In the genomic region with DNA sequence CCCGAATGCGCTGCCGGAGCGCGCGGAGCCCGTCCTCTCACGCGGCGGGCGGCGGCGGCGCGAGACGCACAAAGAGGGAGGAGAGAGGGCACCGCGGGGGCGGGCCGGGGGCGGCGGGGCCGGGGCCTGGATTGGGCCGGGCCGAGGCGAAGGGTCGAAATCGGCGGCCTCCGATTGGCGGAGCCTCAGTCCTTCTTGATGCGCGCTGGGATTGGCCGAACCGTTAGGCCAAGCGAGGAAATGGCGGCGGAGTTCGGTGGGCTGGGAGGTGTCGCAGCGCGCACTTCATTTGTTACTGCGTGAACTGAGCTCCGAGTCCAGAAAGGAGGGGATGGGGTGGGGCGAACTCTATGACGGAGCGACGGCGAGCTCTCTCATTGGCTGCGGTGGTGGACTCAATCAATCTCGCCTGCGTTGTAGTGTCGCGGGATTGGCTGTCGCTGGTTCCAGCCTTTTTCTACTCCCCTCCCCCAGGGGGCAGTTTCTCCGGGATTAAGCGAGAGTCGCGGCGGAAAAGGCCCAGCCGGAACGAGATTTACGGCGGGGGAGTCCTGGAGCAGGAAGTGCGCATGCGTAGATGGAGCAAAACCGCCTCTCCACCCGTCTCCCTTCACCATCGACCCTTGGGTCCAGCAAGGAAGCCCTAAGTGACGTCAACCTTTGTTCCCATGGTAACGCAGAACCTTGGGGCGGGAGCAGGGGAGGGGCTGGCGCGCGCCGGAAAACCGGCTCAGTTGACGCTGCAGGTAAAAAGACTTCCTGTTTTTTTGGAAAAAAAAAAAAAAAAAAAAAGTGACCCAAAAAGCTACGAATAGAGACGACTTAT, we compare ENCODE assay signal across 8 cellular contexts. TPM values are rescaled to one million over a fixed set of nuclear protein-coding genes. Genes with fewer than 3 reads are reported as not detected.
DNase-seq lines count a peak whose midpoint lies in the region; ATAC-seq and TF ChIP-seq lines count a peak whose summit lies in the region.

A gene with protein sequence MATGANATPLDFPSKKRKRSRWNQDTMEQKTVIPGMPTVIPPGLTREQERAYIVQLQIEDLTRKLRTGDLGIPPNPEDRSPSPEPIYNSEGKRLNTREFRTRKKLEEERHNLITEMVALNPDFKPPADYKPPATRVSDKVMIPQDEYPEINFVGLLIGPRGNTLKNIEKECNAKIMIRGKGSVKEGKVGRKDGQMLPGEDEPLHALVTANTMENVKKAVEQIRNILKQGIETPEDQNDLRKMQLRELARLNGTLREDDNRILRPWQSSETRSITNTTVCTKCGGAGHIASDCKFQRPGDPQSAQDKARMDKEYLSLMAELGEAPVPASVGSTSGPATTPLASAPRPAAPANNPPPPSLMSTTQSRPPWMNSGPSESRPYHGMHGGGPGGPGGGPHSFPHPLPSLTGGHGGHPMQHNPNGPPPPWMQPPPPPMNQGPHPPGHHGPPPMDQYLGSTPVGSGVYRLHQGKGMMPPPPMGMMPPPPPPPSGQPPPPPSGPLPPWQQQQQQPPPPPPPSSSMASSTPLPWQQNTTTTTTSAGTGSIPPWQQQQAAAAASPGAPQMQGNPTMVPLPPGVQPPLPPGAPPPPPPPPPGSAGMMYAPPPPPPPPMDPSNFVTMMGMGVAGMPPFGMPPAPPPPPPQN (minus strand): TSS at position 70 of the 826 bp plus-strand sequence. CDS start 150 bp downstream, outside the sequence.

- H3K4me3 ChIP-seq in GM08714 (ENCODE audit: low read length) = peak within 1 kb of the TSS; percentile 91

- H3K9me3 Mint-ChIP-seq in activated naive CD8-positive, alpha-beta T cell (ENCODE audit: low read depth) = no peaks in the 10 kb centered on the region

- H3K27me3 Mint-ChIP-seq in activated naive CD8-positive, alpha-beta T cell = no peaks in the 10 kb centered on the region

- H3K27ac ChIP-seq in temporal lobe (ENCODE audit: low read depth, low read length) = peak within 1 kb of the TSS; percentile 97

- peaks cover 57% of the 10 kb centered on the region for H3K4me1 Mint-ChIP-seq in activated naive CD8-positive, alpha-beta T cell (ENCODE audit: low read depth)

- H3K4me3 Mint-ChIP-seq in activated naive CD8-positive, alpha-beta T cell = peak within 1 kb of the TSS; percentile 93

- peak; percentile 77 for ATAC-seq in HG02588 (IDR thresholded peaks at IDR 0.05; ENCODE audit: unreplicated experiment)
- ATAC-seq in SK-N-SH treated with all-trans-retinoic acid at 6 μM for 48 hours = peak; percentile 96

- DNase-seq in NCI-H1092 (lab: John Stamatoyannopoulos, UW) = peak; percentile 100
- peak; percentile 99 for DNase-seq in glomerular endothelial cell (ENCODE audit: extremely low read depth, low read depth, low spot score)
- peak; percentile 100 for DNase-seq in occipital lobe (lab: John Stamatoyannopoulos, UW)

- peaks cover 21% of the 10 kb centered on the region for H3K36me3 Mint-ChIP-seq in activated naive CD8-positive, alpha-beta T cell

- peak within 1 kb of the TSS; percentile 99 for H3K27ac Mint-ChIP-seq in activated naive CD8-positive, alpha-beta T cell

TF ChIP-seq in SK-N-SH treated with all-trans-retinoic acid at 6 μM for 48 hours, 23 proteins besides CTCF, POLR2A, EP300 and RAD21:
- TF ChIP-seq, protein P1, sequence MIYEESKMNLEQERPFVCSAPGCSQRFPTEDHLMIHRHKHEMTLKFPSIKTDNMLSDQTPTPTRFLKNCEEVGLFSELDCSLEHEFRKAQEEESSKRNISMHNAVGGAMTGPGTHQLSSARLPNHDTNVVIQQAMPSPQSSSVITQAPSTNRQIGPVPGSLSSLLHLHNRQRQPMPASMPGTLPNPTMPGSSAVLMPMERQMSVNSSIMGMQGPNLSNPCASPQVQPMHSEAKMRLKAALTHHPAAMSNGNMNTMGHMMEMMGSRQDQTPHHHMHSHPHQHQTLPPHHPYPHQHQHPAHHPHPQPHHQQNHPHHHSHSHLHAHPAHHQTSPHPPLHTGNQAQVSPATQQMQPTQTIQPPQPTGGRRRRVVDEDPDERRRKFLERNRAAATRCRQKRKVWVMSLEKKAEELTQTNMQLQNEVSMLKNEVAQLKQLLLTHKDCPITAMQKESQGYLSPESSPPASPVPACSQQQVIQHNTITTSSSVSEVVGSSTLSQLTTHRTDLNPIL (CRISPR knock-in tag; IDR thresholded peaks at IDR 0.05; ENCODE audit: low read depth) = no peak
- TF ChIP-seq ZFP3 (CRISPR knock-in tag; IDR thresholded peaks at IDR 0.05) = no peak
- TF ChIP-seq RARB (CRISPR knock-in tag; IDR thresholded peaks at IDR 0.05) = no peak
- TF ChIP-seq SNAI2 (CRISPR knock-in tag; IDR thresholded peaks at IDR 0.05) = no peak
- no peak for TF ChIP-seq OSR1 (CRISPR knock-in tag; IDR thresholded peaks at IDR 0.05)
- TF ChIP-seq, protein P2, sequence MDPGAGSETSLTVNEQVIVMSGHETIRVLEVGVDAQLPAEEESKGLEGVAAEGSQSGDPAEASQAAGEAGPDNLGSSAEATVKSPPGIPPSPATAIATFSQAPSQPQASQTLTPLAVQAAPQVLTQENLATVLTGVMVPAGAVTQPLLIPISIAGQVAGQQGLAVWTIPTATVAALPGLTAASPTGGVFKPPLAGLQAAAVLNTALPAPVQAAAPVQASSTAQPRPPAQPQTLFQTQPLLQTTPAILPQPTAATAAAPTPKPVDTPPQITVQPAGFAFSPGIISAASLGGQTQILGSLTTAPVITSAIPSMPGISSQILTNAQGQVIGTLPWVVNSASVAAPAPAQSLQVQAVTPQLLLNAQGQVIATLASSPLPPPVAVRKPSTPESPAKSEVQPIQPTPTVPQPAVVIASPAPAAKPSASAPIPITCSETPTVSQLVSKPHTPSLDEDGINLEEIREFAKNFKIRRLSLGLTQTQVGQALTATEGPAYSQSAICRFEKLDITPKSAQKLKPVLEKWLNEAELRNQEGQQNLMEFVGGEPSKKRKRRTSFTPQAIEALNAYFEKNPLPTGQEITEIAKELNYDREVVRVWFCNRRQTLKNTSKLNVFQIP (CRISPR knock-in tag; IDR thresholded peaks at IDR 0.05; ENCODE audit: borderline replicate concordance, low read depth) = no peak
- TF ChIP-seq TCF4 (CRISPR knock-in tag; IDR thresholded peaks at IDR 0.05; ENCODE audit: borderline replicate concordance) = no peak
- no peak for TF ChIP-seq ZFP30 (CRISPR knock-in tag; IDR thresholded peaks at IDR 0.05)
- TF ChIP-seq ZNF70 (CRISPR knock-in tag; IDR thresholded peaks at IDR 0.05) = peak; percentile 23; the same call in 1 of the 2 replicates

RNA-seq across cellular contexts. Expression of the gene that starts here (rescaled TPM):
- total RNA-seq in glomerular endothelial cell (213 and 277 TPM in 2 replicates), occipital lobe (80.0 TPM), temporal lobe (93.2 TPM)

Comparison
In these comparisons a context has a peak if more than half of its experiments do, and no peak if none do; other contexts are left out.
1. Peak in every context shown above with its lines: DNase-seq, ATAC-seq, H3K4me3 ChIP-seq and H3K27ac ChIP-seq.